In genomic region chr11:35622070-35622469, GRCh38 we compare ENCODE assay signal across 2 cellular contexts.
TF ChIP-seq lines count a peak whose summit lies in the region.

No MANE protein-coding gene starts in this region.

TF ChIP-seq in GM23338, 12 proteins besides CTCF, POLR2A, EP300 and RAD21:
- TF ChIP-seq REST (IDR thresholded peaks at IDR 0.05; ENCODE audit: unreplicated experiment), result no peak
- TF ChIP-seq ZNF462 (CRISPR knock-in tag; IDR thresholded peaks at IDR 0.05), result no peak
- no peak for TF ChIP-seq EZH2phosphoT487 (IDR thresholded peaks at IDR 0.05; ENCODE audit: unreplicated experiment)
- TF ChIP-seq STAT1 (IDR thresholded peaks at IDR 0.05; ENCODE audit: unreplicated experiment), result no peak
- TF ChIP-seq JUNB (IDR thresholded peaks at IDR 0.05; ENCODE audit: unreplicated experiment), result no peak
- no peak for TF ChIP-seq POLR2AphosphoS5 (IDR thresholded peaks at IDR 0.05; ENCODE audit: low read depth)

TF ChIP-seq in SK-N-SH, 30 proteins besides CTCF, POLR2A, EP300 and RAD21 (continued from another document):
- TF ChIP-seq REST (IDR thresholded peaks at IDR 0.05; ENCODE audit: low read depth, low read length) (peak; percentile 81), TEAD4 (IDR thresholded peaks at IDR 0.05; ENCODE audit: borderline replicate concordance, insufficient read depth) (peak; percentile 58; the same call in 1 of the 2 replicates), NFIC (IDR thresholded peaks at IDR 0.05; ENCODE audit: borderline replicate concordance) (peak; percentile 53; the same call in 1 of the 2 replicates), PBX3 (IDR thresholded peaks at IDR 0.05) (peak; percentile 35)
